1 cellular context compared by ENCODE assay signal in genomic region chr10:125018576-125019143, GRCh38.
TF ChIP-seq lines count a peak whose summit lies in the region.

No MANE protein-coding gene starts in this region.

TF ChIP-seq in WTC11, 78 proteins besides CTCF, POLR2A, EP300 and RAD21 (continued from another document):
- TF ChIP-seq MAX (CRISPR knock-in tag; IDR thresholded peaks at IDR 0.05), result no peak
- TF ChIP-seq ZNF138 (CRISPR knock-in tag; conservative IDR thresholded peaks at IDR 0.05), result no peak
- TF ChIP-seq STAT6 (CRISPR knock-in tag; conservative IDR thresholded peaks at IDR 0.05; ENCODE audit: low read depth), result no peak
- TF ChIP-seq EMX1 (CRISPR knock-in tag; IDR thresholded peaks at IDR 0.05), result no peak
- TF ChIP-seq MYBL2 (CRISPR knock-in tag; IDR thresholded peaks at IDR 0.05), result no peak
- TF ChIP-seq ERG (CRISPR knock-in tag; IDR thresholded peaks at IDR 0.05), result no peak
